23 cellular contexts compared by ENCODE assay signal in genomic region chr18:47752796-47753645, GRCh38.
"Had no signal": no experiment of that assay in that cellular context is flagged by ENCODE, and none has a peak within 500 bp of the region (broad histone marks: within the 10 kb centered on the region; RNA-seq: fewer than 3 reads in every experiment).

No MANE protein-coding gene starts in this region.

- ATAC-seq: K562 had no signal

- H3K9me3 ChIP-seq: SJSA1 had no signal

- H3K27ac ChIP-seq: HL-60, KMS-11, SJSA1, SK-N-MC had no signal

- H3K9me3 Mint-ChIP-seq: IgD-negative memory B cell had no signal

- H3K27me3 ChIP-seq: SJSA1 had no signal

- DNase-seq: Kasumi-1, MM.1S, NCI-H1092 treated with DMSO at 0.1 percent for 48 hours, NCI-H1436, NCI-H187, NCI-H2029, NCI-H2081 treated with DMSO at 0.1 percent for 48 hours, NCI-H2171, NCI-H226, NCI-H446, NCI-H510A, NCI-H524 treated with DMSO at 0.1 percent for 48 hours, NCI-H69, NCI-H774, Right ventricle myocardium superior, RPMI8226, SIG-M5 had no signal

- H3K4me3 ChIP-seq: K562, SJSA1, SK-N-MC had no signal

- H3K36me3 Mint-ChIP-seq: IgD-negative memory B cell had no signal

- H3K27ac Mint-ChIP-seq: IgD-negative memory B cell had no signal

- H3K36me3 ChIP-seq: SJSA1 had no signal
